In the genomic region with DNA sequence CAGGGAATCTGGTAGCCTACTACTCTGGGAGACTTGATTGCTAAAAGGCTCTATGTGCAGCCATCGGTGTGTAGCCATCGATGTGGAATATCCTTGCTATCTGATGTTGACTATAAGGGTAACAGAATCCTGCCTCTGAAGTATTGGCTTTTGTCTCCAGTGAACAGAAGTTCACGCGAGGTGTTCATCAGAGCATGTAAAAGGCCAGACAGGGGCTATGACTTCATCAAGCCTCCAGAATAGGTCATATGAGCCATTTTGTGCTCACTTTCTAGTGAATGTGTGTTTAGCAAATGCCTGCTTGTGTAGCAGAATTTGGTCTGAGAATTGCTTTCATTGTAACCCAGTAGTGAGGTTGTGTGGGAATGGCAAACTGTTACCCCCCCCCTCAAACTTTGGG, we compare ENCODE assay signal across 27 cellular contexts.
"Had no signal": no experiment of that assay in that cellular context is flagged by ENCODE, and none has a peak within 500 bp of the region (broad histone marks: within the 10 kb centered on the region; RNA-seq: fewer than 3 reads in every experiment).

No MANE protein-coding gene starts in this region.

- H3K36me3 ChIP-seq: gastroesophageal sphincter, heart left ventricle, lower lobe of right lung, right atrium auricular region, suprapubic skin, transverse colon had no signal

- H3K9ac ChIP-seq: parathyroid adenoma had no signal

- DNase-seq: effector CD8-positive, alpha-beta T cell; endodermal cell; foreskin keratinocyte; heart left ventricle; kidney; left colon; left ventricle myocardium superior; lower lobe of right lung; natural killer cell; stimulated activated CD4-positive, alpha-beta T cell treated with anti-CD3 and anti-CD28 coated beads, Interleukin-12 subunit alpha, Interleukin-12 subunit beta, amount 100 ng/mL, for 4 hours; stimulated activated CD4-positive, alpha-beta T cell treated with anti-CD3 and anti-CD28 coated beads, Interleukin-1b, Interleukin-23, amount 100 ng/mL, for 48 hours; stimulated activated CD4-positive, alpha-beta T cell treated with anti-CD3 and anti-CD28 coated beads, Interleukin-4, amount 100 ng/mL, for 1 hour; stimulated activated CD8-positive, alpha-beta memory T cell treated with anti-CD3 and anti-CD28 coated beads, Interleukin-4, amount 100 ng/mL, for 48 hours; stimulated activated naive CD4-positive, alpha-beta T cell; stimulated activated naive CD8-positive, alpha-beta T cell treated with anti-CD3 and anti-CD28 coated beads, Interleukin-15, amount 100 ng/mL, for 72 hours; transverse colon had no signal

- H2AFZ ChIP-seq: hepatocyte, parathyroid adenoma had no signal

- H3K27ac ChIP-seq: epithelial cell of prostate, foreskin keratinocyte, gastroesophageal sphincter, heart left ventricle, hepatocyte, lower lobe of right lung, parathyroid adenoma, right atrium auricular region, suprapubic skin, transverse colon had no signal

- H3K4me3 Mint-ChIP-seq: dendritic cell treated with granulocyte-macrophage colony-stimulating factor and Interleukin-4, amounts not matched to agents 40 ng/mL and 50 ng/mL, for 4 days; endodermal cell; natural killer cell; stimulated activated naive CD8-positive, alpha-beta T cell treated with anti-CD3 and anti-CD28 coated beads, Interleukin-15, amount 100 ng/mL, for 72 hours had no signal

- H3K9me3 Mint-ChIP-seq: dendritic cell treated with granulocyte-macrophage colony-stimulating factor and Interleukin-4, amounts not matched to agents 40 ng/mL and 50 ng/mL, for 4 days; endodermal cell; natural killer cell had no signal

- H3K4me1 ChIP-seq: parathyroid adenoma, right atrium auricular region, suprapubic skin had no signal

- H3K9me3 ChIP-seq: gastroesophageal sphincter, heart left ventricle, lower lobe of right lung, right atrium auricular region, suprapubic skin, transverse colon had no signal

- H3K36me3 Mint-ChIP-seq: natural killer cell had no signal

- ATAC-seq: esophagus mucosa; foreskin keratinocyte; gastroesophageal sphincter; heart left ventricle; left colon; left ventricle myocardium superior; lower lobe of right lung; natural killer cell; sciatic nerve; stimulated activated naive CD8-positive, alpha-beta T cell treated with anti-CD3 and anti-CD28 coated beads, Interleukin-15, amount 100 ng/mL, for 72 hours had no signal

- H3K4me1 Mint-ChIP-seq: endodermal cell had no signal

- H3K27me3 Mint-ChIP-seq: dendritic cell treated with granulocyte-macrophage colony-stimulating factor and Interleukin-4, amounts not matched to agents 40 ng/mL and 50 ng/mL, for 4 days; progenitor cell of endocrine pancreas had no signal

- H3K79me2 ChIP-seq: hepatocyte, parathyroid adenoma had no signal

- H3K4me3 ChIP-seq: gastroesophageal sphincter, heart left ventricle, hepatocyte, lower lobe of right lung, right atrium auricular region, smooth muscle cell, suprapubic skin, transverse colon had no signal

- H3K4me2 ChIP-seq: hepatocyte, smooth muscle cell had no signal

- H3K27ac Mint-ChIP-seq: dendritic cell treated with granulocyte-macrophage colony-stimulating factor and Interleukin-4, amounts not matched to agents 40 ng/mL and 50 ng/mL, for 4 days; endodermal cell; progenitor cell of endocrine pancreas; stimulated activated naive CD8-positive, alpha-beta T cell treated with anti-CD3 and anti-CD28 coated beads, Interleukin-15, amount 100 ng/mL, for 72 hours had no signal

- H3K27me3 ChIP-seq: foreskin keratinocyte, gastroesophageal sphincter, heart left ventricle, hepatocyte, right atrium auricular region, suprapubic skin, transverse colon had no signal
